Comparison of ENCODE assay signal across 8 cellular contexts in genomic region chr17:77247048-77247541, GRCh38.
DNase-seq lines count a peak whose midpoint lies in the region; ATAC-seq, FAIRE-seq and TF ChIP-seq lines count a peak whose summit lies in the region.

No MANE protein-coding gene starts in this region.

- peaks cover 3% of the 10 kb centered on the region; the same call in 1 of the 3 replicates for H3K4me1 ChIP-seq in A549
- peaks cover 10 to 17% (median 15%) of the 10 kb centered on the region in 4 donors for H3K4me1 ChIP-seq in esophagus muscularis mucosa
- H3K4me1 ChIP-seq in muscle layer of colon (ENCODE audit: insufficient read depth, low read length): peaks cover 4% of the 10 kb centered on the region

- H3K27ac ChIP-seq in A549: peak overlapping the region; percentile 81 to 92
- H3K27ac ChIP-seq in esophagus muscularis mucosa (replicated peaks in 1 of 4): peak overlapping the region; percentile 53 to 71 (median 53)
- no peak overlapping the region for H3K27ac ChIP-seq in muscle layer of colon (ENCODE audit: low read depth, low read length)

- ATAC-seq in A549: peak; percentile 91 to 97
- peak; percentile 57 for ATAC-seq in GM19023 (IDR thresholded peaks at IDR 0.05; ENCODE audit: unreplicated experiment)

- H3K4me3 ChIP-seq in A549: peak overlapping the region; percentile 57
- H3K4me3 ChIP-seq in Jurkat, Clone E6-1 (ENCODE audit: low read length): peak overlapping the region; percentile 11; the same call in 1 of the 2 replicates
- H3K4me3 ChIP-seq in esophagus muscularis mucosa: peak overlapping the region; percentile 66 to 70 (median 68)
- peak overlapping the region; percentile 58 to 71 for H3K4me3 ChIP-seq in muscle layer of colon (ENCODE audit: low read depth in 1 of 2, low read length in 2 of 2)

- POLR2A ChIA-PET in A549 (lab: Yijun Ruan, JAX): no interaction called here

- no peak overlapping the region for H3K9ac ChIP-seq in muscle layer of colon (ENCODE audit: low read length)

- TF ChIP-seq RAD21 in A549 (conservative IDR thresholded peaks at IDR 0.05 in 1 of 2, IDR thresholded peaks at IDR 0.05 in 1 of 2): peak; percentile 90 to 99

- H3K36me3 ChIP-seq in esophagus muscularis mucosa (no peaks in the 10 kb centered on the region), muscle layer of colon (ENCODE audit: insufficient read depth, low read length) (no peaks in the 10 kb centered on the region)

- intact Hi-C loops in esophagus muscularis mucosa (cut with DNase I): loop anchor here (1.0 to 5.0 kb wide), 2 partner anchors 161 to 380 kb away; partner anchors contain the start of gene MGAT5B

- TF ChIP-seq CTCF in A549 (IDR thresholded peaks at IDR 0.05): peak; percentile 99
- peak in 2 of 3 experiments; percentile 99 for TF ChIP-seq CTCF in esophagus muscularis mucosa (IDR thresholded peaks at IDR 0.05)

- DNase-seq in A549 (ENCODE audit: low read depth in 1 of 2, low spot score in 1 of 2): peak; percentile 76 to 82
- DNase-seq in Jurkat, Clone E6-1 (ENCODE audit: low read depth, low spot score): peak; percentile 43
- DNase-seq in activated T-cell treated with anti-CD3 and anti-CD28 coated beads, Interleukin-2, amount 50 U/mL, for 1 hour: peak; percentile 91
- peak; percentile 94 for DNase-seq in esophagus muscularis mucosa (ENCODE audit: extremely low spot score)
- peak; percentile 63 to 69 for DNase-seq in stimulated activated CD8-positive, alpha-beta memory T cell treated with anti-CD3 and anti-CD28 coated beads, Interleukin-4, amount 100 ng/mL, for 4 hours (ENCODE audit: low read depth in 2 of 2, low spot score in 1 of 2)

- no peak for TF ChIP-seq POLR2A in A549 (IDR thresholded peaks at IDR 0.05; ENCODE audit: low read length)
- TF ChIP-seq POLR2A in esophagus muscularis mucosa (IDR thresholded peaks at IDR 0.05; ENCODE audit: low read depth): no peak

- H3K9me3 ChIP-seq in A549 (no peaks in the 10 kb centered on the region), esophagus muscularis mucosa (no peaks in the 10 kb centered on the region), muscle layer of colon (ENCODE audit: low read length) (no peaks in the 10 kb centered on the region)

- WGBS in A549 (ENCODE audit: missing lambda C conversion rate): 4% methylated on average over 18 of the region's 51 CpGs
- 3% methylated on average over 12 of the region's 51 CpGs for WGBS in esophagus muscularis mucosa

- H3K27me3 ChIP-seq in esophagus muscularis mucosa (peaks cover 0 to 14% (median 0%) of the 10 kb centered on the region in 4 donors), muscle layer of colon (ENCODE audit: control insufficient read depth in 1 of 2, insufficient read depth in 2 of 2, low read length in 2 of 2) (peaks cover 0 to 11% of the 10 kb centered on the region in 2 donors)

- TF ChIP-seq EP300 in A549 (IDR thresholded peaks at IDR 0.05) (no peak), esophagus muscularis mucosa (IDR thresholded peaks at IDR 0.05) (no peak)

- no peak for FAIRE-seq in A549 (lab: Jason Lieb, UNC)

- CTCF ChIA-PET in A549 (lab: Yijun Ruan, JAX): interaction anchor here (0.6 to 4.6 kb wide), 14 partner anchors 9 to 191 kb away, joined by 3 to 94 read pairs (median 6); no protein-coding TSS in a partner anchor

- H3K4me2 ChIP-seq in A549: peak overlapping the region; percentile 93

TF ChIP-seq in A549, 52 proteins besides CTCF, POLR2A, EP300 and RAD21:
- TF ChIP-seq KDM5A (IDR thresholded peaks at IDR 0.05) (peak; percentile 52; the same call in 1 of the 2 replicates), JUN (IDR thresholded peaks at IDR 0.05) (0 out of 5 replicates have a peak, but pooled peaks of 1 of the 2 experiments have one; percentile 14), FOXS1 (CRISPR knock-in tag; IDR thresholded peaks at IDR 0.05) (no peak), MAX (IDR thresholded peaks at IDR 0.05) (0 out of 2 replicates have a peak, but pooled peaks have one; percentile 13), BHLHE40 (IDR thresholded peaks at IDR 0.05; ENCODE audit: low read depth, low read length) (no peak), SMC3 (IDR thresholded peaks at IDR 0.05) (peak; percentile 96), CHD2 (IDR thresholded peaks at IDR 0.05; ENCODE audit: low read length, partially characterized antibody) (no peak), MYC (IDR thresholded peaks at IDR 0.05; ENCODE audit: borderline replicate concordance, low read length) (0 out of 2 replicates have a peak, but pooled peaks have one; percentile 25), SREBF2 (IDR thresholded peaks at IDR 0.05) (no peak), CBX2 (IDR thresholded peaks at IDR 0.05; ENCODE audit: borderline replicate concordance, low read depth) (no peak), FOSL2 (IDR thresholded peaks at IDR 0.05) (no peak), FOSL2 (CRISPR knock-in tag; IDR thresholded peaks at IDR 0.05) (no peak), TFCP2L1 (CRISPR knock-in tag; IDR thresholded peaks at IDR 0.05) (no peak), RFX5 (IDR thresholded peaks at IDR 0.05) (0 out of 2 replicates have a peak, but pooled peaks have one; percentile 35), HOXB5 (CRISPR knock-in tag; IDR thresholded peaks at IDR 0.05) (0 out of 2 replicates have a peak, but pooled peaks have one; percentile 19), POLR2AphosphoS2 (conservative IDR thresholded peaks at IDR 0.05; ENCODE audit: low read length) (no peak), MAZ (IDR thresholded peaks at IDR 0.05; ENCODE audit: borderline replicate concordance, low read depth, low read length) (0 out of 2 replicates have a peak, but pooled peaks have one; percentile 56)
- TF ChIP-seq, protein P1, sequence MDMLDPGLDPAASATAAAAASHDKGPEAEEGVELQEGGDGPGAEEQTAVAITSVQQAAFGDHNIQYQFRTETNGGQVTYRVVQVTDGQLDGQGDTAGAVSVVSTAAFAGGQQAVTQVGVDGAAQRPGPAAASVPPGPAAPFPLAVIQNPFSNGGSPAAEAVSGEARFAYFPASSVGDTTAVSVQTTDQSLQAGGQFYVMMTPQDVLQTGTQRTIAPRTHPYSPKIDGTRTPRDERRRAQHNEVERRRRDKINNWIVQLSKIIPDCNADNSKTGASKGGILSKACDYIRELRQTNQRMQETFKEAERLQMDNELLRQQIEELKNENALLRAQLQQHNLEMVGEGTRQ (IDR thresholded peaks at IDR 0.05): 0 out of 2 replicates have a peak, but pooled peaks have one; percentile 7
TF ChIP-seq in A549: peak in this region for 9.

TF ChIP-seq in PFSK-1, 5 proteins besides CTCF, POLR2A, EP300 and RAD21:
- TF ChIP-seq SIN3A (IDR thresholded peaks at IDR 0.05; ENCODE audit: borderline replicate concordance, insufficient read depth, low read length) (no peak), TAF1 (IDR thresholded peaks at IDR 0.05; ENCODE audit: borderline replicate concordance, insufficient read depth, low read length) (no peak), POLR2AphosphoS5 (IDR thresholded peaks at IDR 0.05; ENCODE audit: low read depth, low read length) (no peak), REST (IDR thresholded peaks at IDR 0.05; ENCODE audit: insufficient read depth in 1 of 2, low read depth in 2 of 2, low read length in 2 of 2) (no peak), FOXP2 (optimal IDR thresholded peaks at IDR 0.05; ENCODE audit: borderline replicate concordance, extremely low read depth, extremely low read length, insufficient read depth) (peak; percentile 70)
TF ChIP-seq in PFSK-1: peak in this region for 1.

Comparison
In these comparisons a context has a peak if more than half of its experiments do, and no peak if none do; other contexts are left out.
1. DNase-seq: peak in every context shown above with its lines; median percentile 94 in esophagus muscularis mucosa; 91 in activated T-cell treated with anti-CD3 and anti-CD28 coated beads, Interleukin-2, amount 50 U/mL, for 1 hour; 79 in A549; 66 in stimulated activated CD8-positive, alpha-beta memory T cell treated with anti-CD3 and anti-CD28 coated beads, Interleukin-4, amount 100 ng/mL, for 4 hours; 43 in Jurkat, Clone E6-1.
2. H3K4me3 ChIP-seq: peak in every context shown above with its lines; median percentile 68 in esophagus muscularis mucosa; 64 in muscle layer of colon; 57 in A549; 11 in Jurkat, Clone E6-1.